23 cellular contexts compared by ENCODE assay signal in the genomic region with DNA sequence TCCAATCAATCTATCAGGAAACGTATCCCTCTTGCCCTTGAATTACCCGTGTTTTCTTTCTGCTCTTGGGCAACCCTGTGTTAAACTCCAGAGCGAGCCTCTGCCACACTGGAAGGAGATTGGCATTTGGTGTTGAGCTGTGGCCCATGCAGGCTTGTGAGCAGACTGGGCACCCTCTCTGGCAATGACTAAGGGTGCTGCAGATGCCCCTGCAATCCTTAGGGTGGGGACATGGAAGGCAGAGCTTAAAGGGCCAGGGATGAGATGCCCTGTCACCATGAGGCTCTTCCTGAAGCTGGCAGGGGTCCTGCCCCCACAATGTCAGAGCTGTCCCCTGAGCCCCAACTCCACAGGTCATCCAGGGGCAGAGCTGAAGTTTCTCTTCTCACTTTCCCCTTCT. TPM values are rescaled to one million over a fixed set of nuclear protein-coding genes. Genes with fewer than 3 reads are reported as not detected.
DNase-seq lines count a peak whose midpoint lies in the region; ATAC-seq and TF ChIP-seq lines count a peak whose summit lies in the region.
"Had no signal": no experiment of that assay in that cellular context is flagged by ENCODE, and none has a peak within 500 bp of the region (broad histone marks: within the 10 kb centered on the region; RNA-seq: fewer than 3 reads in every experiment).

No MANE protein-coding gene starts in this region.

- no peaks in the 10 kb centered on the region for H3K36me3 Mint-ChIP-seq in neural progenitor cell
- H3K36me3 Mint-ChIP-seq: CD8-positive, alpha-beta memory T cell had no signal

- H3K27me3 ChIP-seq in breast epithelium: no peaks in the 10 kb centered on the region
- no peaks in the 10 kb centered on the region for H3K27me3 ChIP-seq in mammary epithelial cell (ENCODE audit: insufficient read depth, low read length)
- H3K27me3 ChIP-seq in heart left ventricle: no peaks in the 10 kb centered on the region
- no peaks in the 10 kb centered on the region for H3K27me3 ChIP-seq in neural progenitor cell
- H3K27me3 ChIP-seq in lower lobe of right lung (ENCODE audit: low read depth): no peaks in the 10 kb centered on the region

- dilution Hi-C loops in mammary epithelial cell (cut with HindIII; ENCODE audit: low sequenced_read_pairs): no loop called here

- intact Hi-C loops in breast epithelium (cut with DNase I; ENCODE audit: low total_unique reads): no loop called here
- intact Hi-C loops in mammary epithelial cell (cut with micrococcal nuclease): no loop called here
- intact Hi-C loops in heart left ventricle (cut with DNase I): loop anchor here in 1 of 10 donors (10.0 kb wide), 1 partner anchor 93 kb away; no protein-coding TSS in a partner anchor
- intact Hi-C loops in lower lobe of right lung (cut with DNase I): no loop called here

- CTCF ChIA-PET in mammary epithelial cell (lab: Charles Lee; ENCODE audit: low non-redundant PET): no interaction called here

- peaks cover 2% of the 10 kb centered on the region for H3K27me3 Mint-ChIP-seq in neural progenitor cell (ENCODE audit: insufficient read depth, low read depth)

- H3K9me3 ChIP-seq in breast epithelium (no peaks in the 10 kb centered on the region), mammary epithelial cell (replicated peaks; ENCODE audit: insufficient read depth, low read length) (no peaks in the 10 kb centered on the region), heart left ventricle (no peaks in the 10 kb centered on the region), neural progenitor cell (ENCODE audit: low read depth) (no peaks in the 10 kb centered on the region), lower lobe of right lung (no peaks in the 10 kb centered on the region)

- H3K4me1 Mint-ChIP-seq in neural progenitor cell: peaks cover 23% of the 10 kb centered on the region
- H3K4me1 Mint-ChIP-seq: CD8-positive, alpha-beta memory T cell had no signal

- in situ Hi-C loops in mammary epithelial cell (cut with MboI; ENCODE audit: low sequenced_read_pairs in 2 of 2): no loop called here

- no peak overlapping the region for H3K9ac ChIP-seq in mammary epithelial cell (ENCODE audit: insufficient read depth, low read length)
- H3K9ac ChIP-seq in neural progenitor cell: no peak overlapping the region

- no peak for TF ChIP-seq POLR2A in breast epithelium (IDR thresholded peaks at IDR 0.05)
- no peak for TF ChIP-seq POLR2A in heart left ventricle (IDR thresholded peaks at IDR 0.05)

- DNase-seq in breast epithelium (ENCODE audit: low spot score in 2 of 2) (no peak), mammary epithelial cell (no peak), heart left ventricle (peak in 1 of 5 donors; percentile 55), neural progenitor cell (ENCODE audit: low spot score) (no peak), lower lobe of right lung (no peak)
- DNase-seq: AML-193; C1 segment of cervical spinal cord; Calu3; CD8-positive, alpha-beta memory T cell; DMS153; NCI-H1105 treated with DMSO at 0.1 percent for 48 hours; NCI-H2029 treated with DMSO at 0.1 percent for 48 hours; NCI-H226; NCI-H510A treated with DMSO at 0.1 percent for 48 hours; NCI-H774 had no signal

- TF ChIP-seq CTCF in breast epithelium (IDR thresholded peaks at IDR 0.05): no peak
- no peak for TF ChIP-seq CTCF in mammary epithelial cell (conservative IDR thresholded peaks at IDR 0.05 in 1 of 2, IDR thresholded peaks at IDR 0.05 in 1 of 2; ENCODE audit: extremely low read depth in 1 of 2, insufficient read depth in 1 of 2, low read depth in 1 of 2, low read length in 2 of 2)
- TF ChIP-seq CTCF in heart left ventricle (IDR thresholded peaks at IDR 0.05): no peak
- no peak for TF ChIP-seq CTCF in neural progenitor cell (IDR thresholded peaks at IDR 0.05)
- no peak for TF ChIP-seq CTCF in lower lobe of right lung (IDR thresholded peaks at IDR 0.05)

- no peaks in the 10 kb centered on the region for H3K79me2 ChIP-seq in mammary epithelial cell (ENCODE audit: insufficient read depth, low read length)
- H3K79me2 ChIP-seq in neural progenitor cell (ENCODE audit: low read depth): no peaks in the 10 kb centered on the region

- no TSS peak for BruUV-seq in mammary epithelial cell (replicated peaks; lab: Mats Ljungman, UMichigan)

- no peak overlapping the region for H3K27ac Mint-ChIP-seq in neural progenitor cell
- H3K27ac Mint-ChIP-seq: CD8-positive, alpha-beta memory T cell; GM23338 had no signal

- no peaks in the 10 kb centered on the region for H3K36me3 ChIP-seq in breast epithelium
- H3K36me3 ChIP-seq in mammary epithelial cell (ENCODE audit: insufficient read depth, low read length): no peaks in the 10 kb centered on the region
- H3K36me3 ChIP-seq in heart left ventricle: no peaks in the 10 kb centered on the region
- no peaks in the 10 kb centered on the region for H3K36me3 ChIP-seq in neural progenitor cell
- H3K36me3 ChIP-seq in lower lobe of right lung: no peaks in the 10 kb centered on the region

- H3K4me1 ChIP-seq in breast epithelium (no peaks in the 10 kb centered on the region), mammary epithelial cell (ENCODE audit: insufficient read depth, low read length) (peaks cover 4% of the 10 kb centered on the region), heart left ventricle (peaks cover 0 to 36% (median 20%) of the 10 kb centered on the region in 12 donors), neural progenitor cell (peaks cover 25% of the 10 kb centered on the region), lower lobe of right lung (peaks cover 17% of the 10 kb centered on the region)

- H3K27ac ChIP-seq in breast epithelium (peak overlapping the region; percentile 65 to 86), mammary epithelial cell (ENCODE audit: insufficient read depth, low read depth, low read length) (no peak overlapping the region), heart left ventricle (peak overlapping the region in 10 of 12 donors; percentile 34 to 92 (median 74)), neural progenitor cell (no peak overlapping the region), temporal lobe (ENCODE audit: low read depth, low read length) (peak overlapping the region; percentile 63), lower lobe of right lung (no peak overlapping the region)
- H3K27ac ChIP-seq: 22Rv1 had no signal

- H3K4me3 ChIP-seq in breast epithelium (no peak overlapping the region), mammary epithelial cell (replicated peaks in 1 of 3; ENCODE audit: insufficient read depth in 1 of 3, low read depth in 2 of 3, low read length in 3 of 3) (no peak overlapping the region), heart left ventricle (no peak overlapping the region), neural progenitor cell (no peak overlapping the region), lower lobe of right lung (no peak overlapping the region)
- H3K4me3 ChIP-seq: GM23338 had no signal

- H3K4me2 ChIP-seq in mammary epithelial cell (ENCODE audit: insufficient read depth, low read depth, low read length) (no peak overlapping the region), neural progenitor cell (peak overlapping the region; percentile 27)
- H3K4me2 ChIP-seq: GM23338 had no signal

- 71% methylated on average over 3 of the region's 3 CpGs for WGBS in mammary epithelial cell (ENCODE audit: low coverage, missing lambda C conversion rate)
- WGBS in heart left ventricle, 4 donors: 55 to 66% (median 63%) methylated on average over 3 of the region's 3 CpGs

- ATAC-seq in heart left ventricle (peak; percentile 59 to 76 (median 64)), GM21367 (IDR thresholded peaks at IDR 0.05; ENCODE audit: unreplicated experiment) (no peak), HG03432 (IDR thresholded peaks at IDR 0.05; ENCODE audit: unreplicated experiment) (no peak), lower lobe of right lung (no peak)
- ATAC-seq: GM23338, Panc1 had no signal

- H3K9me3 Mint-ChIP-seq in neural progenitor cell: no peaks in the 10 kb centered on the region
- H3K9me3 Mint-ChIP-seq: GM23338 had no signal

- peaks cover 11% of the 10 kb centered on the region for H3F3A ChIP-seq in neural progenitor cell (ENCODE audit: low read depth)

- H2AFZ ChIP-seq in mammary epithelial cell (ENCODE audit: low read depth, low read length) (no peak overlapping the region), neural progenitor cell (replicated peaks) (no peak overlapping the region)

- no peak overlapping the region for H3K4me3 Mint-ChIP-seq in neural progenitor cell
- H3K4me3 Mint-ChIP-seq: CD8-positive, alpha-beta memory T cell; GM23338 had no signal

- H4K20me1 ChIP-seq in mammary epithelial cell (ENCODE audit: insufficient read depth, low read length) (no peaks in the 10 kb centered on the region), neural progenitor cell (ENCODE audit: low read depth) (no peaks in the 10 kb centered on the region)

RNA-seq across cellular contexts. Expression of a gene that starts 19.5 kb away (rescaled TPM):
- total RNA-seq in breast epithelium (10 to 100 TPM in 1 of 3 donors, 1 to 10 TPM in 2; 5.2 to 11.9 (median 9.1) TPM), mammary epithelial cell (not detected), heart left ventricle (10 to 100 TPM in 8 of 9 donors, 1 to 10 TPM in 1; 7.9 to 63.5 (median 30.3) TPM), neural progenitor cell (ENCODE audit: low replicate concordance) (not detected in 2 replicates), temporal lobe (not detected), lower lobe of right lung (3.0 TPM)
- polyA plus RNA-seq in mammary epithelial cell (not detected), heart left ventricle (10 to 100 TPM; 12.4 to 16.7 TPM)
- polyA minus RNA-seq in mammary epithelial cell: not detected
- total RNA-seq: Calu3; CD8-positive, alpha-beta memory T cell; G401; GM23338 had no signal
- polyA plus RNA-seq: CD8-positive, alpha-beta memory T cell; GM23338 had no signal

RNA-seq across cellular contexts. Expression of a gene that starts 40.1 kb away (rescaled TPM):
- under 1 TPM in 2 of 3 donors, not detected in 1; 0.29 to 0.32 TPM for total RNA-seq in breast epithelium
- not detected for total RNA-seq in mammary epithelial cell
- polyA plus RNA-seq in mammary epithelial cell: 0.06 TPM
- polyA minus RNA-seq in mammary epithelial cell: not detected
- total RNA-seq in heart left ventricle: 1 to 10 TPM in 2 of 9 donors, under 1 TPM in 6, not detected in 1; 0.09 to 1.5 (median 0.46) TPM
- under 1 TPM; 0.08 to 0.91 TPM for polyA plus RNA-seq in heart left ventricle
- 0.28 and 1.9 TPM in 2 replicates for total RNA-seq in neural progenitor cell (ENCODE audit: low replicate concordance)
- 7.4 TPM for total RNA-seq in temporal lobe
- total RNA-seq in lower lobe of right lung: 0.27 TPM
- total RNA-seq: Calu3; CD8-positive, alpha-beta memory T cell; M059J had no signal
- polyA plus RNA-seq: CD8-positive, alpha-beta memory T cell had no signal

Comparison
In these comparisons a context has a peak if more than half of its experiments do, and no peak if none do; other contexts are left out.
1. H3K27ac ChIP-seq: peak in breast epithelium (2 of 2), heart left ventricle (10 of 12) and temporal lobe (single experiment); none in mammary epithelial cell (single experiment), neural progenitor cell (single experiment) and lower lobe of right lung (single experiment).
2. ATAC-seq: peak in heart left ventricle (4 of 4); none in GM21367 (single experiment), HG03432 (single experiment) and lower lobe of right lung (0 of 2).